18 cellular contexts compared by ENCODE assay signal in the genomic region with DNA sequence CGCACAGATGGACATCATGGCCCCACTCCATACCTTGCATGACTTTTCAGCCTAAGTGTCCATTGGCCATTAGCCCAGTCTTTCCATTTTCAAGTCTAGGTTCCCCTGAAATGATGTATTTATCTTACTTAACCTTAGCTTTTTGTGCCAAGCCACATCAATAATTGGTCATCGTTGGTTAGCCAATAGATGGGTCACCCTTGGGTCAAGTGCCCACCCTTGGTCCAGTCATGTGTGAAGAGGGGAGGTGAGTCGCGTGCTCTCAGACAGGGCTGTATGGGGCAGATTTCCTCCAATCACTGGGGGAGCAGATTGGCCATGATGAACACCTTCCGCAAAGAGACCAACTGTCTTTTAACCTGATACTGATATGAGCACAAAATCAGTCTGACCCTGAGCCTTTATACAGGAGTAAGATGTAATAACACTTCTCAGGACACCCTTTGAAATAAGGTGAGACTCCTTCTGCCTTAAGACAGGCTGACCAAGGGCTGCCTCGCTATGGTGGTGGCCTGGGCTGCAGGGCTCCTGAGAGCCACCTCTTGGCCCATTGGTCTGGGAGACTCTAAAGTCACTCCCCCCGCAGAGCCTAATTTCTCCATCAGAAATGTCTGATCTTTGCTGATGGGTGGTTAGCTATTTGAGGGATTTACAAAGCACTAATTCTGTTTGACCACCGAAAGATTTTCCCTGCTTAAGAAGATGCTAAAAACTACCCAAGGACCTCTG.
A peak's percentile ranks its signal among the peaks of the same experiment; 100 is the strongest.
DNase-seq lines count a peak whose midpoint lies in the region; ATAC-seq and TF ChIP-seq lines count a peak whose summit lies in the region.
"Had no signal": no experiment of that assay in that cellular context is flagged by ENCODE, and none has a peak within 500 bp of the region (broad histone marks: within the 10 kb centered on the region; RNA-seq: fewer than 3 reads in every experiment).

No MANE protein-coding gene starts in this region.

- peak overlapping the region; percentile 88 to 94 for H3K27ac ChIP-seq in uterus
- H3K27ac ChIP-seq: brain microvascular endothelial cell, dorsolateral prefrontal cortex had no signal

- H3K36me3 Mint-ChIP-seq in activated T-cell treated with anti-CD3 and anti-CD28 coated beads, Interleukin-2, amount 50 U/mL, for 72 hours (ENCODE audit: insufficient read depth in 2 of 2) = no peaks in the 10 kb centered on the region
- no peaks in the 10 kb centered on the region for H3K36me3 Mint-ChIP-seq in activated T-cell treated with anti-CD3 and anti-CD28 coated beads, Interleukin-2, amount 50 U/mL, for 4 hours (ENCODE audit: insufficient read depth)
- peaks cover under 1% of the 10 kb centered on the region for H3K36me3 Mint-ChIP-seq in nephron (ENCODE audit: low read depth)
- no peaks in the 10 kb centered on the region for H3K36me3 Mint-ChIP-seq in effector memory CD8-positive, alpha-beta T cell (ENCODE audit: insufficient read depth)

- H3K27ac Mint-ChIP-seq in activated T-cell treated with anti-CD3 and anti-CD28 coated beads, Interleukin-2, amount 50 U/mL, for 72 hours = peak overlapping the region; percentile 2
- H3K27ac Mint-ChIP-seq in nephron = peak overlapping the region; percentile 91 to 98 (median 98)
- peak overlapping the region in 1 of 2 donors; percentile 32 for H3K27ac Mint-ChIP-seq in effector memory CD8-positive, alpha-beta T cell
- H3K27ac Mint-ChIP-seq: activated B cell treated with CpG ODN at 0.5 μM for 24 hours; CD4-positive, alpha-beta T cell had no signal

- ATAC-seq in activated T-cell treated with anti-CD3 and anti-CD28 coated beads, Interleukin-2, amount 50 U/mL, for 72 hours (replicated peaks in 1 of 2) = no peak
- no peak for ATAC-seq in activated T-cell treated with anti-CD3 and anti-CD28 coated beads, Interleukin-2, amount 50 U/mL, for 4 hours
- ATAC-seq in effector memory CD8-positive, alpha-beta T cell (replicated peaks) = no peak
- ATAC-seq: PC-3 had no signal

- H3K4me3 ChIP-seq in epithelial cell of proximal tubule (ENCODE audit: low read depth, low read length) (no peak overlapping the region), uterus (no peak overlapping the region)
- H3K4me3 ChIP-seq: dorsolateral prefrontal cortex had no signal

- H3K9me3 ChIP-seq in uterus = no peaks in the 10 kb centered on the region

- no peaks in the 10 kb centered on the region for H3K27me3 ChIP-seq in uterus
- H3K27me3 ChIP-seq: brain microvascular endothelial cell, dorsolateral prefrontal cortex had no signal

- no peak for TF ChIP-seq CTCF in epithelial cell of proximal tubule (conservative IDR thresholded peaks at IDR 0.05; ENCODE audit: low read depth, low read length)
- TF ChIP-seq CTCF in nephron (IDR thresholded peaks at IDR 0.05; ENCODE audit: unreplicated experiment in 3 of 3) = no peak
- no peak for TF ChIP-seq CTCF in uterus (IDR thresholded peaks at IDR 0.05)

- intact Hi-C loops in uterus (cut with DNase I; ENCODE audit: low total_unique reads) = no loop called here

- no peaks in the 10 kb centered on the region for H3K9me3 Mint-ChIP-seq in activated T-cell treated with anti-CD3 and anti-CD28 coated beads, Interleukin-2, amount 50 U/mL, for 72 hours
- H3K9me3 Mint-ChIP-seq in activated T-cell treated with anti-CD3 and anti-CD28 coated beads, Interleukin-2, amount 50 U/mL, for 4 hours = no peaks in the 10 kb centered on the region
- H3K9me3 Mint-ChIP-seq in nephron = peaks cover 6% of the 10 kb centered on the region
- no peaks in the 10 kb centered on the region for H3K9me3 Mint-ChIP-seq in effector memory CD8-positive, alpha-beta T cell
- H3K9me3 Mint-ChIP-seq: activated B cell treated with CpG ODN at 0.5 μM for 24 hours; CD4-positive, alpha-beta T cell had no signal

- H3K4me3 Mint-ChIP-seq in activated T-cell treated with anti-CD3 and anti-CD28 coated beads, Interleukin-2, amount 50 U/mL, for 72 hours = no peak overlapping the region
- H3K4me3 Mint-ChIP-seq in activated T-cell treated with anti-CD3 and anti-CD28 coated beads, Interleukin-2, amount 50 U/mL, for 4 hours = no peak overlapping the region
- peak overlapping the region in 1 of 3 experiments; percentile 6 for H3K4me3 Mint-ChIP-seq in nephron
- no peak overlapping the region for H3K4me3 Mint-ChIP-seq in effector memory CD8-positive, alpha-beta T cell
- H3K4me3 Mint-ChIP-seq: activated B cell treated with CpG ODN at 0.5 μM for 24 hours; CD4-positive, alpha-beta T cell had no signal

- no peaks in the 10 kb centered on the region for H3K36me3 ChIP-seq in uterus
- H3K36me3 ChIP-seq: brain microvascular endothelial cell had no signal

- peaks cover 0 to 6% of the 10 kb centered on the region in 2 donors for H3K4me1 ChIP-seq in uterus

- H3K27me3 Mint-ChIP-seq in activated T-cell treated with anti-CD3 and anti-CD28 coated beads, Interleukin-2, amount 50 U/mL, for 72 hours (ENCODE audit: low read depth) = no peaks in the 10 kb centered on the region
- no peaks in the 10 kb centered on the region for H3K27me3 Mint-ChIP-seq in activated T-cell treated with anti-CD3 and anti-CD28 coated beads, Interleukin-2, amount 50 U/mL, for 4 hours (ENCODE audit: low read depth)
- H3K27me3 Mint-ChIP-seq in nephron (ENCODE audit: low read depth) = no peaks in the 10 kb centered on the region
- H3K27me3 Mint-ChIP-seq in effector memory CD8-positive, alpha-beta T cell = no peaks in the 10 kb centered on the region
- H3K27me3 Mint-ChIP-seq: activated B cell treated with CpG ODN at 0.5 μM for 24 hours; CD4-positive, alpha-beta T cell had no signal

- peaks cover 10% of the 10 kb centered on the region for H3K4me1 Mint-ChIP-seq in activated T-cell treated with anti-CD3 and anti-CD28 coated beads, Interleukin-2, amount 50 U/mL, for 72 hours (ENCODE audit: low read depth)
- H3K4me1 Mint-ChIP-seq in activated T-cell treated with anti-CD3 and anti-CD28 coated beads, Interleukin-2, amount 50 U/mL, for 4 hours (ENCODE audit: low read depth) = peaks cover 5% of the 10 kb centered on the region
- H3K4me1 Mint-ChIP-seq in nephron = peaks cover 88% of the 10 kb centered on the region
- H3K4me1 Mint-ChIP-seq in effector memory CD8-positive, alpha-beta T cell (ENCODE audit: low read depth in 2 of 2) = peaks cover 3 to 7% of the 10 kb centered on the region in 2 donors
- H3K4me1 Mint-ChIP-seq: activated B cell treated with CpG ODN at 0.5 μM for 24 hours had no signal

- no peak for TF ChIP-seq POLR2A in uterus (IDR thresholded peaks at IDR 0.05)

- DNase-seq in activated T-cell treated with anti-CD3 and anti-CD28 coated beads, Interleukin-2, amount 50 U/mL, for 72 hours = no peak
- no peak for DNase-seq in activated T-cell treated with anti-CD3 and anti-CD28 coated beads, Interleukin-2, amount 50 U/mL, for 4 hours
- DNase-seq in epithelial cell of proximal tubule (ENCODE audit: low read depth) (peak; percentile 7), uterus (no peak), anterior cingulate cortex (lab: John Stamatoyannopoulos, UW) (no peak)
- DNase-seq in effector memory CD8-positive, alpha-beta T cell = no peak
- DNase-seq in effector CD4-positive, alpha-beta T cell = no peak
- DNase-seq: activated B cell treated with CpG ODN at 0.5 μM for 24 hours; activated naive CD4-positive, alpha-beta T cell treated with Interleukin-2 at 50 U/mL for 16 hours; brain microvascular endothelial cell; CD4-positive, alpha-beta T cell; dorsolateral prefrontal cortex; EL; MV-4-11; PC-3; stimulated activated CD4-positive, alpha-beta T cell treated with anti-CD3 and anti-CD28 coated beads, Interleukin-4, amount 100 ng/mL, for 1 hour; SW 1271 had no signal
